In genomic region chr6:33192105-33192646, GRCh38 we compare ENCODE assay signal across 10 cellular contexts. TPM values are rescaled to one million over a fixed set of nuclear protein-coding genes. Genes with fewer than 3 reads are reported as not detected.
DNase-seq lines count a peak whose midpoint lies in the region; ATAC-seq and TF ChIP-seq lines count a peak whose summit lies in the region.
"Had no signal": no experiment of that assay in that cellular context is flagged by ENCODE, and none has a peak within 500 bp of the region (broad histone marks: within the 10 kb centered on the region; RNA-seq: fewer than 3 reads in every experiment).

Gene COL11A2 (minus strand): TSS chr6:33192467. CDS start chr6:33192240, 227 bp downstream.

- H3K4me1 ChIP-seq in mammary epithelial cell (ENCODE audit: insufficient read depth, low read length) = no peaks in the 10 kb centered on the region
- peaks cover 10 to 21% of the 10 kb centered on the region in 2 donors for H3K4me1 ChIP-seq in left lung
- peaks cover 18% of the 10 kb centered on the region for H3K4me1 ChIP-seq in suprapubic skin

- H3K4me2 ChIP-seq in mammary epithelial cell (ENCODE audit: insufficient read depth, low read depth, low read length) = peak within 1 kb of the TSS; percentile 42

- no peak within 1 kb of the TSS for H2AFZ ChIP-seq in mammary epithelial cell (ENCODE audit: low read depth, low read length)

- peaks cover 2% of the 10 kb centered on the region for H3K79me2 ChIP-seq in mammary epithelial cell (ENCODE audit: insufficient read depth, low read length)

- H3K4me3 ChIP-seq in mammary epithelial cell (replicated peaks in 1 of 3; ENCODE audit: insufficient read depth in 1 of 3, low read depth in 2 of 3, low read length in 3 of 3) (no peak within 1 kb of the TSS), left lung (peak within 1 kb of the TSS; percentile 7 to 11), suprapubic skin (peak within 1 kb of the TSS; percentile 50)

- H3K27me3 ChIP-seq in mammary epithelial cell (ENCODE audit: insufficient read depth, low read length) (peaks cover 10% of the 10 kb centered on the region), left lung (peaks cover 24 to 50% of the 10 kb centered on the region in 2 donors), suprapubic skin (peaks cover 13% of the 10 kb centered on the region)

- no peaks in the 10 kb centered on the region for H4K20me1 ChIP-seq in mammary epithelial cell (ENCODE audit: insufficient read depth, low read length)

- in situ Hi-C loops in mammary epithelial cell (cut with MboI; ENCODE audit: low sequenced_read_pairs in 2 of 2) = no loop called here

- H3K36me3 ChIP-seq in mammary epithelial cell (ENCODE audit: insufficient read depth, low read length) (no peaks in the 10 kb centered on the region), left lung (peaks cover 0 to 34% of the 10 kb centered on the region in 2 donors), suprapubic skin (peaks cover 27% of the 10 kb centered on the region)

- H3K27ac ChIP-seq in mammary epithelial cell (ENCODE audit: insufficient read depth, low read depth, low read length) (no peak within 1 kb of the TSS), left lung (no peak within 1 kb of the TSS), suprapubic skin (peak within 1 kb of the TSS; percentile 15)

- no peak for DNase-seq in activated CD4-positive, CD25-positive, alpha-beta regulatory T cell (lab: John Stamatoyannopoulos, UW)
- DNase-seq in mammary epithelial cell (no peak), left lung (peak in 1 of 2 donors; percentile 74), suprapubic skin (ENCODE audit: low spot score in 2 of 2) (no peak), COLO668 (lab: John Stamatoyannopoulos, UW; ENCODE audit: unreplicated experiment) (no peak), NCI-H510A treated with DMSO at 0.1 percent for 48 hours (lab: John Stamatoyannopoulos, UW) (no peak), NAMALWA (ENCODE audit: low spot score) (no peak)
- DNase-seq: DMS153; stimulated activated CD4-positive, alpha-beta T cell treated with anti-CD3 and anti-CD28 coated beads, Interleukin-2, amount 100 ng/mL, for 24 hours had no signal

- TF ChIP-seq EP300 in suprapubic skin (IDR thresholded peaks at IDR 0.05) = no peak

- TF ChIP-seq POLR2A in suprapubic skin (IDR thresholded peaks at IDR 0.05) = no peak

- TF ChIP-seq CTCF in mammary epithelial cell (conservative IDR thresholded peaks at IDR 0.05 in 1 of 2, IDR thresholded peaks at IDR 0.05 in 1 of 2; ENCODE audit: extremely low read depth in 1 of 2, insufficient read depth in 1 of 2, low read depth in 1 of 2, low read length in 2 of 2) (no peak), left lung (IDR thresholded peaks at IDR 0.05) (no peak), suprapubic skin (IDR thresholded peaks at IDR 0.05) (no peak)

- no TSS peak for BruUV-seq in mammary epithelial cell (replicated peaks; lab: Mats Ljungman, UMichigan)

- dilution Hi-C loops in mammary epithelial cell (cut with HindIII; ENCODE audit: low sequenced_read_pairs) = no loop called here

- 70% methylated on average over 6 of the region's 35 CpGs for WGBS in mammary epithelial cell (ENCODE audit: low coverage, missing lambda C conversion rate)
- 8% methylated on average over 12 of the region's 35 CpGs for WGBS in suprapubic skin

- H3K9me3 ChIP-seq in mammary epithelial cell (replicated peaks; ENCODE audit: insufficient read depth, low read length) (no peaks in the 10 kb centered on the region), left lung (no peaks in the 10 kb centered on the region), suprapubic skin (no peaks in the 10 kb centered on the region)

- intact Hi-C loops in mammary epithelial cell (cut with micrococcal nuclease) (no loop called here), left lung (cut with DNase I) (no loop called here)

- H3K9ac ChIP-seq in mammary epithelial cell (ENCODE audit: insufficient read depth, low read length) = no peak within 1 kb of the TSS

- peak; percentile 19 to 34 for ATAC-seq in activated CD4-positive, CD25-positive, alpha-beta regulatory T cell treated with anti-CD3 and anti-CD28 coated beads, Interleukin-2, amount 50 U/mL, for 24 hours
- peak; percentile 10 for ATAC-seq in left lung

- CTCF ChIA-PET in mammary epithelial cell (lab: Charles Lee; ENCODE audit: low non-redundant PET) = no interaction called here

RNA-seq across cellular contexts. Expression of gene COL11A2, which starts in this region (rescaled TPM):
- total RNA-seq in mammary epithelial cell (under 1 TPM; 0.17 to 0.45 TPM), left lung (under 1 TPM; 0.45 to 0.87 TPM), suprapubic skin (under 1 TPM; 0.21 to 0.97 (median 0.40) TPM)
- 0.12 TPM for polyA plus RNA-seq in mammary epithelial cell
- not detected for polyA minus RNA-seq in mammary epithelial cell

Comparison
In these comparisons a context has a peak if more than half of its experiments do, and no peak if none do; other contexts are left out.
1. Peak in ATAC-seq and H3K4me3 ChIP-seq in left lung; RNA of the gene not detected or under 1 TPM.